In genomic region chr10:4956955-4957645, GRCh38 we compare ENCODE assay signal across 6 cellular contexts. TPM values are rescaled to one million over a fixed set of nuclear protein-coding genes. Genes with fewer than 3 reads are reported as not detected.
"Had no signal": no experiment of that assay in that cellular context is flagged by ENCODE, and none has a peak within 500 bp of the region (broad histone marks: within the 10 kb centered on the region; RNA-seq: fewer than 3 reads in every experiment).

No MANE protein-coding gene starts in this region.

RNA-seq across cellular contexts. Expression of gene AKR1C2, which starts 46.6 kb away (rescaled TPM):
- total RNA-seq: activated CD4-positive, alpha-beta T cell treated with anti-CD3 and anti-CD28 coated beads, Interleukin-2, amount 10 ng/mL, durations not matched to agents 24 days and 14 days; activated CD8-positive, alpha-beta memory T cell treated with anti-CD3 and anti-CD28 coated beads for 36 hours; activated CD8-positive, alpha-beta T cell treated with anti-CD3 and anti-CD28 coated beads for 36 hours; activated naive CD8-positive, alpha-beta T cell treated with anti-CD3 and anti-CD28 coated beads for 36 hours; activated T-helper 17 cell treated with anti-CD3 and anti-CD28 coated beads, Interleukin-2, amount 50 U/mL, for 72 hours had no signal
- polyA plus RNA-seq: SK-N-SH had no signal
